Comparison of ENCODE assay signal across 1 cellular context in the genomic region with DNA sequence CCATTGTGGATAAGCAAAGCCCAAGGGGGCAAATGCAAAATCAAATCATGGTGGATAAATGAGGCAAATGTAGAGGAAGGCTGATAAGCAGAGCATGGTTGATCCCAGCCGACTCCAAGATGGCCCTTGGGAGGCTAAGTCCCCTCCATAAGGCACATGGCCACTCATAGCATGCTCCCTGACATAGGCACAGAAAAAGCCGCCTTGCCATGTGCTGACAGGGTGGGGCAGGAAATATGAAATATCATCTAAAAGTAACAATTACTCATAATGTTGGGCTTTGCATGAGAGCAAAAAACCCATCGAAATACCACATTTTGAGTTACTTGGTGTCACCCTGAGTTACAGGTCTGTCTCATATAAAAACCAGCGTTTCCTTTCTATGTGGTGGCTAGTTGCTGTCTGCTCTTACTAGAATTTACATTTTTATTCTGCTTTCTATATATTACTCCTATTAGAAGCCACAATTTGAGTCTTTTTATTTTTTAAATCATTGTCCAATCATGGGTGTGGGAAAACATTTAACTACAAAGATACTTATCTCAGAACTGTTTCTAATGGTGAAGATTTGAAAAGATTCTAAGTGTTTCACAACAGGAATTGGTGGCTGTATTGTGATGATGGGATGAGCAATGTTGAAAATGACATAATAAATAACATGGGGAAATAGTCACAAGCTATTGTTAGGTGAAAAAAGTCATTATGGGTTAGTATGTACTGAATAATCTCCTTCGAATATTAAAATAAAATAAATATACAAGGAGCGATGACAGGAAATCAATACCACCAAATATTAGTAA.
TF ChIP-seq lines count a peak whose summit lies in the region.

No MANE protein-coding gene starts in this region.

TF ChIP-seq in SK-N-SH treated with all-trans-retinoic acid at 6 μM for 48 hours, 23 proteins besides CTCF, POLR2A, EP300 and RAD21 (continued from another document):
- TF ChIP-seq, protein P1, sequence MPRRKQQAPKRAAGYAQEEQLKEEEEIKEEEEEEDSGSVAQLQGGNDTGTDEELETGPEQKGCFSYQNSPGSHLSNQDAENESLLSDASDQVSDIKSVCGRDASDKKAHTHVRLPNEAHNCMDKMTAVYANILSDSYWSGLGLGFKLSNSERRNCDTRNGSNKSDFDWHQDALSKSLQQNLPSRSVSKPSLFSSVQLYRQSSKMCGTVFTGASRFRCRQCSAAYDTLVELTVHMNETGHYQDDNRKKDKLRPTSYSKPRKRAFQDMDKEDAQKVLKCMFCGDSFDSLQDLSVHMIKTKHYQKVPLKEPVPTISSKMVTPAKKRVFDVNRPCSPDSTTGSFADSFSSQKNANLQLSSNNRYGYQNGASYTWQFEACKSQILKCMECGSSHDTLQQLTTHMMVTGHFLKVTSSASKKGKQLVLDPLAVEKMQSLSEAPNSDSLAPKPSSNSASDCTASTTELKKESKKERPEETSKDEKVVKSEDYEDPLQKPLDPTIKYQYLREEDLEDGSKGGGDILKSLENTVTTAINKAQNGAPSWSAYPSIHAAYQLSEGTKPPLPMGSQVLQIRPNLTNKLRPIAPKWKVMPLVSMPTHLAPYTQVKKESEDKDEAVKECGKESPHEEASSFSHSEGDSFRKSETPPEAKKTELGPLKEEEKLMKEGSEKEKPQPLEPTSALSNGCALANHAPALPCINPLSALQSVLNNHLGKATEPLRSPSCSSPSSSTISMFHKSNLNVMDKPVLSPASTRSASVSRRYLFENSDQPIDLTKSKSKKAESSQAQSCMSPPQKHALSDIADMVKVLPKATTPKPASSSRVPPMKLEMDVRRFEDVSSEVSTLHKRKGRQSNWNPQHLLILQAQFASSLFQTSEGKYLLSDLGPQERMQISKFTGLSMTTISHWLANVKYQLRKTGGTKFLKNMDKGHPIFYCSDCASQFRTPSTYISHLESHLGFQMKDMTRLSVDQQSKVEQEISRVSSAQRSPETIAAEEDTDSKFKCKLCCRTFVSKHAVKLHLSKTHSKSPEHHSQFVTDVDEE (CRISPR knock-in tag; IDR thresholded peaks at IDR 0.05), result no peak
- TF ChIP-seq ZNF8 (CRISPR knock-in tag; IDR thresholded peaks at IDR 0.05), result no peak
- TF ChIP-seq, protein P2, sequence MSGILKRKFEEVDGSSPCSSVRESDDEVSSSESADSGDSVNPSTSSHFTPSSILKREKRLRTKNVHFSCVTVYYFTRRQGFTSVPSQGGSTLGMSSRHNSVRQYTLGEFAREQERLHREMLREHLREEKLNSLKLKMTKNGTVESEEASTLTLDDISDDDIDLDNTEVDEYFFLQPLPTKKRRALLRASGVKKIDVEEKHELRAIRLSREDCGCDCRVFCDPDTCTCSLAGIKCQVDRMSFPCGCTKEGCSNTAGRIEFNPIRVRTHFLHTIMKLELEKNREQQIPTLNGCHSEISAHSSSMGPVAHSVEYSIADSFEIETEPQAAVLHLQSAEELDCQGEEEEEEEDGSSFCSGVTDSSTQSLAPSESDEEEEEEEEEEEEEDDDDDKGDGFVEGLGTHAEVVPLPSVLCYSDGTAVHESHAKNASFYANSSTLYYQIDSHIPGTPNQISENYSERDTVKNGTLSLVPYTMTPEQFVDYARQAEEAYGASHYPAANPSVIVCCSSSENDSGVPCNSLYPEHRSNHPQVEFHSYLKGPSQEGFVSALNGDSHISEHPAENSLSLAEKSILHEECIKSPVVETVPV (CRISPR knock-in tag; IDR thresholded peaks at IDR 0.05), result no peak
